21 cellular contexts compared by ENCODE assay signal in the genomic region with DNA sequence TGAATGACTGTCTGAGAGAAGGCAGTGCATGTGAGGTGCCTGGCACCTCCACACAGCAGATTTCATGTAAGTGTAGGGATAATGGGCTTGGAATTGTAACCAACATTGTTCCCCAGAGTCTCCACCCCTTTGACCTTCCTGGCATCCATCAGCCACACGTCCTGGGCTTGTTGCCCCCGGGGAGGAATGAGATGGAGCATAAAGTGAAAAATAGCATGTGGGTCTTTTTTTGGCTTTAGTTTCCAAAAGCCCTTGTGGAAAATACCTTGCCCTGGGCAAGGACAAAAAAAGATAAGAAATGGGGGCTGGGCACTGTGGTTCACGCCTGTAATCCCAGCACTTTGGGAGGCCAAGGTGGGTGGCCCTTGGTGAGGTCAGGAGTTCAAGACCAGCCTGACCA.
A peak's percentile ranks its signal among the peaks of the same experiment; 100 is the strongest.
DNase-seq lines count a peak whose midpoint lies in the region; ATAC-seq and TF ChIP-seq lines count a peak whose summit lies in the region.
"Had no signal": no experiment of that assay in that cellular context is flagged by ENCODE, and none has a peak within 500 bp of the region (broad histone marks: within the 10 kb centered on the region; RNA-seq: fewer than 3 reads in every experiment).

No MANE protein-coding gene starts in this region.

- no peak overlapping the region for H3K27ac ChIP-seq in right atrium auricular region
- no peak overlapping the region for H3K27ac ChIP-seq in brain microvascular endothelial cell
- H3K27ac ChIP-seq: 22Rv1, GM23248, PC-9 had no signal

- peaks cover 0 to 28% of the 10 kb centered on the region in 2 donors for H3K4me1 ChIP-seq in right atrium auricular region
- H3K4me1 ChIP-seq: BE2C had no signal

- H3K4me3 ChIP-seq in right atrium auricular region, result no peak overlapping the region
- no peak overlapping the region for H3K4me3 ChIP-seq in fibroblast of the aortic adventitia (ENCODE audit: low read depth, low read length)
- no peak overlapping the region for H3K4me3 ChIP-seq in brain microvascular endothelial cell (ENCODE audit: low read depth, low read length)
- H3K4me3 ChIP-seq: GM23248, PC-9 had no signal

- in situ Hi-C loops in brain microvascular endothelial cell (cut with HindIII; ENCODE audit: low pct_ligation_motif_present, low sequenced_read_pairs), result no loop called here

- no peak for TF ChIP-seq CTCF in right atrium auricular region (IDR thresholded peaks at IDR 0.05)
- no peak for TF ChIP-seq CTCF in fibroblast of the aortic adventitia (IDR thresholded peaks at IDR 0.05; ENCODE audit: insufficient read depth, low read length)
- TF ChIP-seq CTCF in brain microvascular endothelial cell (IDR thresholded peaks at IDR 0.05; ENCODE audit: low read depth, low read length, missing control alignments), result no peak

- intact Hi-C loops in Right ventricle myocardium inferior (cut with DNase I), result no loop called here

- no peak for DNase-seq in Right ventricle myocardium inferior (ENCODE audit: missing footprints)
- no peak for DNase-seq in right atrium auricular region (ENCODE audit: low spot score)
- peak; percentile 83 for DNase-seq in RPMI7951 (ENCODE audit: low read depth)
- peak; percentile 48 for DNase-seq in fibroblast of the aortic adventitia (ENCODE audit: low read depth)
- peak; percentile 46 for DNase-seq in renal cortical epithelial cell (ENCODE audit: low read depth)
- no peak for DNase-seq in brain microvascular endothelial cell
- DNase-seq: ACHN; BE2C; CD8-positive, alpha-beta memory T cell; DMS 273 treated with DMSO at 0.1 percent for 48 hours; DMS79 treated with DMSO at 0.1 percent for 48 hours; GM23248; H9; Kasumi-1; MV-4-11; NCI-H1105; NCI-H2029 treated with DMSO at 0.1 percent for 48 hours; NCI-H526 treated with DMSO at 0.1 percent for 48 hours; PC-9 had no signal

- H3K9me3 ChIP-seq in right atrium auricular region, result no peaks in the 10 kb centered on the region
- H3K9me3 ChIP-seq: BE2C had no signal

- H3K36me3 ChIP-seq in right atrium auricular region (no peaks in the 10 kb centered on the region), brain microvascular endothelial cell (replicated peaks) (no peaks in the 10 kb centered on the region)
- H3K36me3 ChIP-seq: BE2C had no signal

- no peaks in the 10 kb centered on the region for H3K27me3 ChIP-seq in right atrium auricular region
- H3K27me3 ChIP-seq in brain microvascular endothelial cell (replicated peaks), result no peaks in the 10 kb centered on the region

- peak; percentile 43 for ATAC-seq in Right ventricle myocardium inferior
- ATAC-seq in GM21737 (IDR thresholded peaks at IDR 0.05; ENCODE audit: unreplicated experiment), result no peak

Comparison
In these comparisons a context has a peak if more than half of its experiments do, and no peak if none do; other contexts are left out.
1. DNase-seq: peak in RPMI7951 (single experiment), fibroblast of the aortic adventitia (single experiment) and renal cortical epithelial cell (single experiment); none in Right ventricle myocardium inferior (single experiment), right atrium auricular region (single experiment) and brain microvascular endothelial cell (single experiment).